Comparison of ENCODE assay signal across 27 cellular contexts in the genomic region with DNA sequence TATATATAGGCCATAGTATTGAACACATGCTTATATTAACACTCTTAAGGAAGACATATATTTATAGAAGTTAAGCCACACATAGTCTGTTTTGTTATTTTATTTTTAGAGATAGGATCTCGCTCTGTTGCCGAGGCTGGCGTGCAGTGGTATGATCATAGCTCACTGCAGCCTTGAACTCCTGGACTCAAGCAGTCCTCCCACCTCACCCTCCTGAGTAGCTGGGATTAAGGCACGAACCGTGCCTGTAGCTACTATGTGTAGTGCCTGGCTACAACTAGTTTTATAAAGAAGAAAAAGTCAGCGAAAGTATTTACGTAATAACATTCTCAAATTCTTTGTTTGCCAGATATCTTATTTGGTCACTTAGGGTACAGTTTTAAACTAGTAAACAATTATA. TPM values are rescaled to one million over a fixed set of nuclear protein-coding genes. Genes with fewer than 3 reads are reported as not detected.
"Had no signal": no experiment of that assay in that cellular context is flagged by ENCODE, and none has a peak within 500 bp of the region (broad histone marks: within the 10 kb centered on the region; RNA-seq: fewer than 3 reads in every experiment).

No MANE protein-coding gene starts in this region.

- H3K9me3 Mint-ChIP-seq: activated CD4-positive, alpha-beta T cell treated with anti-CD3 and anti-CD28 coated beads, Interleukin-2, amount 10 ng/mL, durations not matched to agents 24 days and 14 days; activated naive CD4-positive, alpha-beta T cell treated with anti-CD3 and anti-CD28 coated beads for 36 hours; activated naive CD8-positive, alpha-beta T cell treated with anti-CD3 and anti-CD28 coated beads for 36 hours; activated T-cell treated with anti-CD3 and anti-CD28 coated beads, Interleukin-2, amount 50 U/mL, for 4 hours; activated T-helper 1 cell treated with anti-CD3 and anti-CD28 coated beads, Interleukin-12 subunit alpha, Interleukin-12 subunit beta, Interleukin-2, Interleukin-4 antibody, amounts not matched to agents 30 ng/mL and 10 ng/mL and 1 ng/mL, durations not matched to agents 14 hours and 24 hours and 36 hours; central memory CD8-positive, alpha-beta T cell had no signal

- H3K27ac Mint-ChIP-seq: activated CD4-positive, alpha-beta T cell treated with anti-CD3 and anti-CD28 coated beads, Interleukin-2, amount 10 ng/mL, durations not matched to agents 24 days and 14 days; activated naive CD4-positive, alpha-beta T cell treated with anti-CD3 and anti-CD28 coated beads for 36 hours; activated naive CD8-positive, alpha-beta T cell treated with anti-CD3 and anti-CD28 coated beads for 36 hours; activated T-helper 1 cell treated with anti-CD3 and anti-CD28 coated beads, Interleukin-12 subunit alpha, Interleukin-12 subunit beta, Interleukin-2, Interleukin-4 antibody, amounts not matched to agents 30 ng/mL and 10 ng/mL and 1 ng/mL, durations not matched to agents 14 hours and 24 hours and 36 hours had no signal

- H3K4me3 Mint-ChIP-seq: activated CD4-positive, alpha-beta T cell treated with anti-CD3 and anti-CD28 coated beads, Interleukin-2, amount 10 ng/mL, durations not matched to agents 24 days and 14 days; activated naive CD4-positive, alpha-beta T cell treated with anti-CD3 and anti-CD28 coated beads for 36 hours; activated naive CD8-positive, alpha-beta T cell treated with anti-CD3 and anti-CD28 coated beads for 36 hours; activated T-cell treated with anti-CD3 and anti-CD28 coated beads, Interleukin-2, amount 50 U/mL, for 4 hours; activated T-helper 1 cell treated with anti-CD3 and anti-CD28 coated beads, Interleukin-12 subunit alpha, Interleukin-12 subunit beta, Interleukin-2, Interleukin-4 antibody, amounts not matched to agents 30 ng/mL and 10 ng/mL and 1 ng/mL, durations not matched to agents 14 hours and 24 hours and 36 hours; central memory CD8-positive, alpha-beta T cell had no signal

- H3K9me3 ChIP-seq: MG63 had no signal

- ATAC-seq: activated T-cell treated with anti-CD3 and anti-CD28 coated beads, Interleukin-2, amount 50 U/mL, for 4 hours had no signal

- H3K27me3 Mint-ChIP-seq: activated CD4-positive, alpha-beta T cell treated with anti-CD3 and anti-CD28 coated beads, Interleukin-2, amount 10 ng/mL, durations not matched to agents 24 days and 14 days; activated naive CD8-positive, alpha-beta T cell treated with anti-CD3 and anti-CD28 coated beads for 36 hours; central memory CD8-positive, alpha-beta T cell had no signal

- H3K27ac ChIP-seq: brain microvascular endothelial cell, PC-9, RWPE1 had no signal

- H3K36me3 Mint-ChIP-seq: activated naive CD8-positive, alpha-beta T cell treated with anti-CD3 and anti-CD28 coated beads for 36 hours had no signal

- H3K36me3 ChIP-seq: brain microvascular endothelial cell, MG63 had no signal

- H3K27me3 ChIP-seq: brain microvascular endothelial cell, MG63 had no signal

- DNase-seq: activated CD4-positive, alpha-beta T cell treated with anti-CD3 and anti-CD28 coated beads, Interleukin-2, amount 10 ng/mL, durations not matched to agents 24 days and 14 days; activated CD4-positive, alpha-beta T cell treated with anti-CD3 and anti-CD28 coated beads, Interleukin-2, amount 50 U/mL, for 4 hours; activated gamma-delta T cell treated with Interleukin-2 at 50 U/mL for 16 hours; activated naive CD4-positive, alpha-beta T cell treated with anti-CD3 and anti-CD28 coated beads for 36 hours; activated naive CD8-positive, alpha-beta T cell treated with anti-CD3 and anti-CD28 coated beads for 36 hours; activated T-cell treated with anti-CD3 and anti-CD28 coated beads for 4 hours; activated T-cell treated with anti-CD3 and anti-CD28 coated beads, Interleukin-2, amount 50 U/mL, for 4 hours; amniotic stem cell; brain microvascular endothelial cell; Kasumi-1; KG1; MG63; NCI-H1048; NCI-H1436 treated with DMSO at 0.1 percent for 48 hours; NCI-H1694 treated with DMSO at 0.1 percent for 48 hours; NCI-H2029; NCI-H345; NCI-H524 treated with DMSO at 0.1 percent for 48 hours; PC-9; Right ventricle myocardium superior; SW 1271; T-helper 1 cell had no signal

- H3K4me3 ChIP-seq: MG63, PC-9 had no signal

RNA-seq across cellular contexts. Expression of a gene that starts 37.4 kb away (rescaled TPM):
- total RNA-seq: aorta, NCI-H460, Right ventricle myocardium superior had no signal
